Comparison of ENCODE assay signal across 1 cellular context in the genomic region with DNA sequence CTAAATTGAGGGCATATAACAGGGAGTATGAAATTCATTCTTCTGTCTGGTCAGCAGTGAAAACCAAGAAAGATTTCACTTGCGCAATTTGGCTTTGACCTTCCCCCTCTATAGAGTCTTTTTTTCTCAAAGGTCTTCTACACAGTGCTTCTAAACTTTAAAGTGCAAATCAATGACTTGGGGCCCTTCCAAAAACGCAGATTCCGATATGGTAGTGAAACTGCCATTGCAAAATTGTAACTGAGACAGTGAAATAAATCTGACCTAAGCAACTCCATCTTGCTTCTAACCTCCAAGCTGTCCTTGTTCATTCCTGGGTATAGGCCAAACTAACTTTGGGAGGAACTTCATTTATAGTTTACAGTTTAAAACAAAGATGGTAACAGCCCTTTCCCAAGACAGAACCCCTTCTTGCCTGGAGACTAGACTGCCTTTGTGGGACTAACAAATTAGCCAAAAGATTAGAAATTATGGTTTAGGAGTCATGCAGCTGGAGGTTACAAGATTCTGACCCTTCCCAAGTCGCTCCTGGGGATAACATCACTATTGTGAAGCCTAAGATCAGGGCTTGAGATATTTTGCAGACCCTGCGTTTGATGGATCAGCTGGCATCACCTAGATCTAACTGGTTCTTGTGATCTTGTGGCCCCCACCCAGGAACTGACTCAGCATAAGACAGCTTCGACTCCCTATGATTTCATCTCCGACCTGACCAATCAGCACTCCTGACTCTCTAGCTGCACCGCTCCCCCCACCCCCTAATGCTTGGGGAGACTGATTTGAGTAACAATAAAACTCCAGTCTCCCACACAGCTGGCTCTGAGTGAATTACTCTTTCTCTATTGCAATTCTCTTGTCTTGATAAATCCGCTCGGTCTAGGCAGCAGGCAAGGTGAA.
A peak's percentile ranks its signal among the peaks of the same experiment; 100 is the strongest.
TF ChIP-seq lines count a peak whose summit lies in the region.

No MANE protein-coding gene starts in this region.

TF ChIP-seq in GM23338, 12 proteins besides CTCF, POLR2A, EP300 and RAD21 (continued from another document):
- TF ChIP-seq, protein P1, sequence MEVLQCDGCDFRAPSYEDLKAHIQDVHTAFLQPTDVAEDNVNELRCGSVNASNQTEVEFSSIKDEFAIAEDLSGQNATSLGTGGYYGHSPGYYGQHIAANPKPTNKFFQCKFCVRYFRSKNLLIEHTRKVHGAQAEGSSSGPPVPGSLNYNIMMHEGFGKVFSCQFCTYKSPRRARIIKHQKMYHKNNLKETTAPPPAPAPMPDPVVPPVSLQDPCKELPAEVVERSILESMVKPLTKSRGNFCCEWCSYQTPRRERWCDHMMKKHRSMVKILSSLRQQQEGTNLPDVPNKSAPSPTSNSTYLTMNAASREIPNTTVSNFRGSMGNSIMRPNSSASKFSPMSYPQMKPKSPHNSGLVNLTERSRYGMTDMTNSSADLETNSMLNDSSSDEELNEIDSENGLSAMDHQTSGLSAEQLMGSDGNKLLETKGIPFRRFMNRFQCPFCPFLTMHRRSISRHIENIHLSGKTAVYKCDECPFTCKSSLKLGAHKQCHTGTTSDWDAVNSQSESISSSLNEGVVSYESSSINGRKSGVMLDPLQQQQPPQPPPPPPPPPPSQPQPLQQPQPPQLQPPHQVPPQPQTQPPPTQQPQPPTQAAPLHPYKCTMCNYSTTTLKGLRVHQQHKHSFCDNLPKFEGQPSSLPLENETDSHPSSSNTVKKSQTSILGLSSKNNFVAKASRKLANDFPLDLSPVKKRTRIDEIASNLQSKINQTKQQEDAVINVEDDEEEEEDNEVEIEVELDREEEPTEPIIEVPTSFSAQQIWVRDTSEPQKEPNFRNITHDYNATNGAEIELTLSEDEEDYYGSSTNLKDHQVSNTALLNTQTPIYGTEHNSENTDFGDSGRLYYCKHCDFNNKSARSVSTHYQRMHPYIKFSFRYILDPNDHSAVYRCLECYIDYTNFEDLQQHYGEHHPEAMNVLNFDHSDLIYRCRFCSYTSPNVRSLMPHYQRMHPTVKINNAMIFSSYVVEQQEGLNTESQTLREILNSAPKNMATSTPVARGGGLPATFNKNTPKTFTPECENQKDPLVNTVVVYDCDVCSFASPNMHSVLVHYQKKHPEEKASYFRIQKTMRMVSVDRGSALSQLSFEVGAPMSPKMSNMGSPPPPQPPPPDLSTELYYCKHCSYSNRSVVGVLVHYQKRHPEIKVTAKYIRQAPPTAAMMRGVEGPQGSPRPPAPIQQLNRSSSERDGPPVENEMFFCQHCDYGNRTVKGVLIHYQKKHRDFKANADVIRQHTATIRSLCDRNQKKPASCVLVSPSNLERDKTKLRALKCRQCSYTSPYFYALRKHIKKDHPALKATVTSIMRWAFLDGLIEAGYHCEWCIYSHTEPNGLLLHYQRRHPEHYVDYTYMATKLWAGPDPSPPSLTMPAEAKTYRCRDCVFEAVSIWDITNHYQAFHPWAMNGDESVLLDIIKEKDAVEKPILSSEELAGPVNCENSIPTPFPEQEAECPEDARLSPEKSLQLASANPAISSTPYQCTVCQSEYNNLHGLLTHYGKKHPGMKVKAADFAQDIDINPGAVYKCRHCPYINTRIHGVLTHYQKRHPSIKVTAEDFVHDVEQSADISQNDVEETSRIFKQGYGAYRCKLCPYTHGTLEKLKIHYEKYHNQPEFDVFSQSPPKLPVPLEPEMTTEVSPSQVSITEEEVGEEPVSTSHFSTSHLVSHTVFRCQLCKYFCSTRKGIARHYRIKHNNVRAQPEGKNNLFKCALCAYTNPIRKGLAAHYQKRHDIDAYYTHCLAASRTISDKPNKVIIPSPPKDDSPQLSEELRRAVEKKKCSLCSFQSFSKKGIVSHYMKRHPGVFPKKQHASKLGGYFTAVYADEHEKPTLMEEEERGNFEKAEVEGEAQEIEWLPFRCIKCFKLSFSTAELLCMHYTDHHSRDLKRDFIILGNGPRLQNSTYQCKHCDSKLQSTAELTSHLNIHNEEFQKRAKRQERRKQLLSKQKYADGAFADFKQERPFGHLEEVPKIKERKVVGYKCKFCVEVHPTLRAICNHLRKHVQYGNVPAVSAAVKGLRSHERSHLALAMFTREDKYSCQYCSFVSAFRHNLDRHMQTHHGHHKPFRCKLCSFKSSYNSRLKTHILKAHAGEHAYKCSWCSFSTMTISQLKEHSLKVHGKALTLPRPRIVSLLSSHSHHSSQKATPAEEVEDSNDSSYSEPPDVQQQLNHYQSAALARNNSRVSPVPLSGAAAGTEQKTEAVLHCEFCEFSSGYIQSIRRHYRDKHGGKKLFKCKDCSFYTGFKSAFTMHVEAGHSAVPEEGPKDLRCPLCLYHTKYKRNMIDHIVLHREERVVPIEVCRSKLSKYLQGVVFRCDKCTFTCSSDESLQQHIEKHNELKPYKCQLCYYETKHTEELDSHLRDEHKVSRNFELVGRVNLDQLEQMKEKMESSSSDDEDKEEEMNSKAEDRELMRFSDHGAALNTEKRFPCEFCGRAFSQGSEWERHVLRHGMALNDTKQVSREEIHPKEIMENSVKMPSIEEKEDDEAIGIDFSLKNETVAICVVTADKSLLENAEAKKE (CRISPR knock-in tag; IDR thresholded peaks at IDR 0.05), result peak; percentile 63; the same call in 1 of the 2 replicates
- TF ChIP-seq ZNF331 (CRISPR knock-in tag; IDR thresholded peaks at IDR 0.05; ENCODE audit: low read depth) (no peak), CREB1 (CRISPR knock-in tag; IDR thresholded peaks at IDR 0.05; ENCODE audit: low read depth) (peak; percentile 46), JUNB (IDR thresholded peaks at IDR 0.05; ENCODE audit: unreplicated experiment) (no peak), EZH2phosphoT487 (IDR thresholded peaks at IDR 0.05; ENCODE audit: unreplicated experiment) (no peak), EZH2 (IDR thresholded peaks at IDR 0.05; ENCODE audit: low read depth, unreplicated experiment) (no peak)
